10 cellular contexts compared by ENCODE assay signal in the genomic region with DNA sequence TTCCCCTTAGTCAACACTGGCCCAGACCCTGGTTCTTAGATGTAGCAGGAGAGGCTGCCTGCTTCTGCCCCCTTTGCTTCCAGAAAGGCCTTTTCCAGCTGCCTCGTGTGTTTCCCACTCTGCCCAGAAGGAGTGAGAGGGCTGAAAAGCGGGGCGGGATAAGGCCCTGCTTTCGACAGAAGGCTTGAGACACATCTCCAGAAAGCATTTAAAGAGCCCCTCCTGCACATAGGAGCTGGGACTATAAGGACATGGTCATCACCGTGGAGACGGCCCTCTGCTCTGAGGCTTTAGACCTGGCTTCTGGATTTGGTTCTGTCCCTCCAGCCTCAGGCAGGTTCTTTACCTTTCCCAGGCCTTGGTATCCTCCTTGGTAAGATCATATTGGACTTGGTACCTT. TPM values are rescaled to one million over a fixed set of nuclear protein-coding genes. Genes with fewer than 3 reads are reported as not detected.
A peak's percentile ranks its signal among the peaks of the same experiment; 100 is the strongest.
DNase-seq lines count a peak whose midpoint lies in the region; ATAC-seq and TF ChIP-seq lines count a peak whose summit lies in the region.
"Had no signal": no experiment of that assay in that cellular context is flagged by ENCODE, and none has a peak within 500 bp of the region (broad histone marks: within the 10 kb centered on the region; RNA-seq: fewer than 3 reads in every experiment).

No MANE protein-coding gene starts in this region.

- H3K9me3 ChIP-seq in duodenal mucosa (ENCODE audit: control insufficient read depth in 1 of 2, low read length in 2 of 2), result no peaks in the 10 kb centered on the region
- no peaks in the 10 kb centered on the region for H3K9me3 ChIP-seq in mesodermal cell (ENCODE audit: control insufficient read depth, low read length)
- H3K9me3 ChIP-seq in tibial artery, result no peaks in the 10 kb centered on the region
- no peaks in the 10 kb centered on the region for H3K9me3 ChIP-seq in neural progenitor cell (ENCODE audit: low read depth)

- no peak for ATAC-seq in activated T-cell treated with anti-CD3 and anti-CD28 coated beads, Interleukin-2, amount 50 U/mL, for 4 hours
- ATAC-seq in HG03457 (IDR thresholded peaks at IDR 0.05; ENCODE audit: unreplicated experiment), result no peak

- no peak for TF ChIP-seq CTCF in tibial artery (IDR thresholded peaks at IDR 0.05)
- TF ChIP-seq CTCF in neural progenitor cell (IDR thresholded peaks at IDR 0.05), result no peak

- peaks cover 3 to 5% of the 10 kb centered on the region in 2 donors for H3K4me1 ChIP-seq in duodenal mucosa (ENCODE audit: control insufficient read depth in 1 of 2, insufficient read depth in 2 of 2, low read length in 2 of 2)
- H3K4me1 ChIP-seq in mesodermal cell (ENCODE audit: control insufficient read depth, insufficient read depth, low read length, poor library complexity, severe bottlenecking), result no peaks in the 10 kb centered on the region
- peaks cover 0 to 54% (median 19%) of the 10 kb centered on the region in 4 donors for H3K4me1 ChIP-seq in tibial artery
- H3K4me1 ChIP-seq in neural progenitor cell, result no peaks in the 10 kb centered on the region

- H3K27me3 Mint-ChIP-seq in activated T-cell treated with anti-CD3 and anti-CD28 coated beads, Interleukin-2, amount 50 U/mL, for 4 hours (ENCODE audit: low read depth), result no peaks in the 10 kb centered on the region
- H3K27me3 Mint-ChIP-seq in neural progenitor cell (ENCODE audit: insufficient read depth, low read depth), result no peaks in the 10 kb centered on the region

- no peaks in the 10 kb centered on the region for H3K79me2 ChIP-seq in neural progenitor cell (ENCODE audit: low read depth)

- H3K27ac ChIP-seq in duodenal mucosa (ENCODE audit: low read depth, low read length) (peak overlapping the region; percentile 15), mesodermal cell (ENCODE audit: low read depth, low read length, severe bottlenecking) (peak overlapping the region; percentile 55), tibial artery (peak overlapping the region; percentile 74 to 77), neural progenitor cell (no peak overlapping the region)

- H3K4me3 ChIP-seq in duodenal mucosa (ENCODE audit: low read depth in 1 of 2, low read length in 2 of 2), result no peak overlapping the region
- H3K4me3 ChIP-seq in mesodermal cell (ENCODE audit: extremely low read depth, insufficient read depth, low read length, poor library complexity, severe bottlenecking), result no peak overlapping the region
- H3K4me3 ChIP-seq in tibial artery, result no peak overlapping the region
- H3K4me3 ChIP-seq in neural progenitor cell, result no peak overlapping the region

- peaks cover 25% of the 10 kb centered on the region for H3K4me1 Mint-ChIP-seq in activated T-cell treated with anti-CD3 and anti-CD28 coated beads, Interleukin-2, amount 50 U/mL, for 4 hours (ENCODE audit: low read depth)
- H3K4me1 Mint-ChIP-seq in neural progenitor cell, result peaks cover 14% of the 10 kb centered on the region

- H3K27ac Mint-ChIP-seq in neural progenitor cell, result no peak overlapping the region

- H2AFZ ChIP-seq in neural progenitor cell (replicated peaks), result no peak overlapping the region

- H4K20me1 ChIP-seq in neural progenitor cell (ENCODE audit: low read depth), result peaks cover 5% of the 10 kb centered on the region

- H3K36me3 Mint-ChIP-seq in activated T-cell treated with anti-CD3 and anti-CD28 coated beads, Interleukin-2, amount 50 U/mL, for 4 hours (ENCODE audit: insufficient read depth), result peaks cover 25% of the 10 kb centered on the region
- H3K36me3 Mint-ChIP-seq in neural progenitor cell, result peaks cover 21% of the 10 kb centered on the region

- no peak overlapping the region for H3K4me3 Mint-ChIP-seq in activated T-cell treated with anti-CD3 and anti-CD28 coated beads, Interleukin-2, amount 50 U/mL, for 4 hours
- H3K4me3 Mint-ChIP-seq in neural progenitor cell, result no peak overlapping the region
- H3K4me3 Mint-ChIP-seq: H9 had no signal

- 80 to 83% methylated on average over 3 to 6 of the region's 6 CpGs for WGBS in mesodermal cell (ENCODE audit: insufficient coverage in 2 of 2), 2 experiments

- H3K4me2 ChIP-seq in neural progenitor cell, result no peak overlapping the region

- no peak overlapping the region for H3K9ac ChIP-seq in duodenal mucosa (ENCODE audit: low read depth in 1 of 2, low read length in 2 of 2)
- no peak overlapping the region for H3K9ac ChIP-seq in neural progenitor cell

- no peaks in the 10 kb centered on the region for H3K27me3 ChIP-seq in duodenal mucosa (ENCODE audit: control insufficient read depth in 1 of 2, insufficient read depth in 2 of 2, low read length in 2 of 2)
- H3K27me3 ChIP-seq in tibial artery, result no peaks in the 10 kb centered on the region
- no peaks in the 10 kb centered on the region for H3K27me3 ChIP-seq in neural progenitor cell

- DNase-seq in activated T-cell treated with anti-CD3 and anti-CD28 coated beads, Interleukin-2, amount 50 U/mL, for 1 hour, result peak; percentile 26
- DNase-seq in activated T-cell treated with anti-CD3 and anti-CD28 coated beads, Interleukin-2, amount 50 U/mL, for 4 hours, result no peak
- DNase-seq in tibial artery (no peak), neural progenitor cell (ENCODE audit: low spot score) (no peak), NCI-H524 treated with DMSO at 0.1 percent for 48 hours (lab: John Stamatoyannopoulos, UW) (no peak)
- DNase-seq: H9; stimulated activated CD4-positive, alpha-beta T cell treated with anti-CD3 and anti-CD28 coated beads, Interleukin-15, amount 100 ng/mL, for 24 hours had no signal

- H3F3A ChIP-seq in neural progenitor cell (ENCODE audit: low read depth), result peaks cover 17% of the 10 kb centered on the region

- no peaks in the 10 kb centered on the region for H3K9me3 Mint-ChIP-seq in activated T-cell treated with anti-CD3 and anti-CD28 coated beads, Interleukin-2, amount 50 U/mL, for 4 hours
- no peaks in the 10 kb centered on the region for H3K9me3 Mint-ChIP-seq in neural progenitor cell

- H3K36me3 ChIP-seq in duodenal mucosa (ENCODE audit: control insufficient read depth in 1 of 2, insufficient read depth in 2 of 2, low read length in 2 of 2) (peaks cover 22 to 29% of the 10 kb centered on the region in 2 donors), mesodermal cell (ENCODE audit: control insufficient read depth, insufficient read depth, low read length) (peaks cover 34% of the 10 kb centered on the region), tibial artery (peaks cover 22 to 41% (median 25%) of the 10 kb centered on the region in 3 donors), neural progenitor cell (peaks cover 7% of the 10 kb centered on the region)

- intact Hi-C loops in tibial artery (cut with DNase I; ENCODE audit: low total_unique reads), result no loop called here

RNA-seq across cellular contexts. Expression of a gene that starts 11.9 kb away (rescaled TPM):
- 100 to 1,000 TPM; 406 to 439 (median 417) TPM for total RNA-seq in activated T-cell treated with anti-CD3 and anti-CD28 coated beads, Interleukin-2, amount 50 U/mL, for 4 hours
- 493 TPM for polyA plus RNA-seq in mesodermal cell (2013, experiment 1 of 2)
- 523 TPM for polyA plus RNA-seq in mesodermal cell (2013, experiment 2 of 2)
- total RNA-seq in neural progenitor cell (ENCODE audit: low replicate concordance), result 273 and 362 TPM in 2 replicates
